In the genomic region with DNA sequence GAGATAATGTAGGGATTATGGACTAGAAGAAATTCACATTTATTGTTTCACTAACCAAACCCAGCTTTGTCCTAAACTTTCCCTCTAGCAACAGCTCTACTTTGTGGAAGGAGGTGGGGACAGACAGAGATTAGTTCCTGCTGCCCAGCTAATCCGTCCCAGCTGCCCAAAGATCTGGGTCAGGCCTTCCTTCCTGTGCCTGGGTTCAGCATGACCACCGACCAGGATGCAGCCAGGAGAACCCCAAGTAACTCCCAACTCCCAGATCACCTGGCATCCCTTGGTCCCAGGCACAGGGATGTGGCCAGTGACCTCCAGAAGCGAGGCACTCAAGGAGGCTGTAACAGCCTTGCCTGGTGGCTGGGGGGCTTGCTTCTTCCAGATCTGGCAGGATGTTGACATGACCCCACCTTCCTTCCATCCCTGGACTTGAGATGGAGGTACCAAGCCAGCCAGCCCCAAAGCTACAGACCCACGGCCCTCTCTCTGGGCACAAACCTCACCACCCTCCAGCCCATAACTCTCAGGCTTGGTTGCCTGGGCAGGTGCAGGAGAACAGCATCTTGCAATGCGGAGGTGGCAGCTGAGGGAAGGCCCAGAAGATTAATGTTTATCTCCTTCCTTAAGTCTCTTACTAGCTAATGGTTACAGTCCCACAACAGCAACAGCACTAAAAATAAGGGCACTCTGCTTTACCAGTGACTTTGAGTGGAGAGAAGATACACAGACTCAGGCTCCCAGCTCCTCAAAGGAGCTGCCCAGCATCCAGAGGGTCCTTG, we compare ENCODE assay signal across 15 cellular contexts. TPM values are rescaled to one million over a fixed set of nuclear protein-coding genes. Genes with fewer than 3 reads are reported as not detected.
DNase-seq lines count a peak whose midpoint lies in the region; ATAC-seq lines count a peak whose summit lies in the region.
"Had no signal": no experiment of that assay in that cellular context is flagged by ENCODE, and none has a peak within 500 bp of the region (broad histone marks: within the 10 kb centered on the region; RNA-seq: fewer than 3 reads in every experiment).

No MANE protein-coding gene starts in this region.

- peak overlapping the region in 3 of 7 donors; percentile 13 to 32 (median 19) for H3K4me3 Mint-ChIP-seq in CD8-positive, alpha-beta memory T cell
- H3K4me3 Mint-ChIP-seq in T-cell: peak overlapping the region in 2 of 3 donors; percentile 36 to 89
- H3K4me3 Mint-ChIP-seq in stimulated activated memory B cell treated with anti-CD40 and anti-IgM and Interleukin-4, amounts not matched to agents 10 μg/mL and 1 μg/mL and 100 μg/mL, for 72 hours: no peak overlapping the region
- H3K4me3 Mint-ChIP-seq: activated naive CD8-positive, alpha-beta T cell treated with anti-CD3 and anti-CD28 coated beads for 36 hours had no signal

- WGBS in esophagus, 2 donors: 72 to 78% methylated on average over 5 of the region's 5 CpGs

- no peaks in the 10 kb centered on the region for H3K9me3 Mint-ChIP-seq in CD8-positive, alpha-beta memory T cell
- no peaks in the 10 kb centered on the region for H3K9me3 Mint-ChIP-seq in T-cell
- H3K9me3 Mint-ChIP-seq in stimulated activated memory B cell treated with anti-CD40 and anti-IgM and Interleukin-4, amounts not matched to agents 10 μg/mL and 1 μg/mL and 100 μg/mL, for 72 hours: no peaks in the 10 kb centered on the region
- H3K9me3 Mint-ChIP-seq: activated naive CD8-positive, alpha-beta T cell treated with anti-CD3 and anti-CD28 coated beads for 36 hours had no signal

- H3K27me3 Mint-ChIP-seq in CD8-positive, alpha-beta memory T cell: no peaks in the 10 kb centered on the region
- no peaks in the 10 kb centered on the region for H3K27me3 Mint-ChIP-seq in T-cell
- no peaks in the 10 kb centered on the region for H3K27me3 Mint-ChIP-seq in stimulated activated memory B cell treated with anti-CD40 and anti-IgM and Interleukin-4, amounts not matched to agents 10 μg/mL and 1 μg/mL and 100 μg/mL, for 72 hours
- H3K27me3 Mint-ChIP-seq: activated naive CD8-positive, alpha-beta T cell treated with anti-CD3 and anti-CD28 coated beads for 36 hours had no signal

- H3K36me3 Mint-ChIP-seq in CD8-positive, alpha-beta memory T cell: peaks cover 4 to 64% (median 10%) of the 10 kb centered on the region in 3 donors
- peaks cover 17% of the 10 kb centered on the region for H3K36me3 Mint-ChIP-seq in T-cell
- H3K36me3 Mint-ChIP-seq in stimulated activated memory B cell treated with anti-CD40 and anti-IgM and Interleukin-4, amounts not matched to agents 10 μg/mL and 1 μg/mL and 100 μg/mL, for 72 hours: peaks cover 20% of the 10 kb centered on the region

- peaks cover 23% of the 10 kb centered on the region for H3K36me3 ChIP-seq in CD8-positive, alpha-beta memory T cell (ENCODE audit: insufficient read depth, low read length)
- H3K36me3 ChIP-seq in esophagus (ENCODE audit: control insufficient read depth in 2 of 2, insufficient read depth in 2 of 2, low read length in 1 of 2): peaks cover 4 to 46% of the 10 kb centered on the region in 2 donors

- peak overlapping the region; percentile 63 to 99 (median 87) for H3K27ac Mint-ChIP-seq in CD8-positive, alpha-beta memory T cell
- peak overlapping the region; percentile 97 to 98 for H3K27ac Mint-ChIP-seq in T-cell
- peak overlapping the region; percentile 93 for H3K27ac Mint-ChIP-seq in stimulated activated memory B cell treated with anti-CD40 and anti-IgM and Interleukin-4, amounts not matched to agents 10 μg/mL and 1 μg/mL and 100 μg/mL, for 72 hours
- H3K27ac Mint-ChIP-seq: activated naive CD8-positive, alpha-beta T cell treated with anti-CD3 and anti-CD28 coated beads for 36 hours had no signal

- H3K4me3 ChIP-seq in CD8-positive, alpha-beta memory T cell (ENCODE audit: low read length): no peak overlapping the region
- no peak overlapping the region for H3K4me3 ChIP-seq in esophagus (ENCODE audit: low read depth in 1 of 2, low read length in 2 of 2)
- H3K4me3 ChIP-seq: SJSA1 had no signal

- peaks cover 79 to 94% (median 84%) of the 10 kb centered on the region in 3 donors for H3K4me1 Mint-ChIP-seq in CD8-positive, alpha-beta memory T cell
- H3K4me1 Mint-ChIP-seq in T-cell: peaks cover 76 to 94% (median 91%) of the 10 kb centered on the region in 3 donors
- peaks cover 63% of the 10 kb centered on the region for H3K4me1 Mint-ChIP-seq in stimulated activated memory B cell treated with anti-CD40 and anti-IgM and Interleukin-4, amounts not matched to agents 10 μg/mL and 1 μg/mL and 100 μg/mL, for 72 hours

- H3K27ac ChIP-seq in CD8-positive, alpha-beta memory T cell (ENCODE audit: low read depth, low read length): no peak overlapping the region
- H3K27ac ChIP-seq in esophagus (ENCODE audit: low read depth in 2 of 2, low read length in 1 of 2): peak overlapping the region; percentile 30 to 43
- H3K27ac ChIP-seq: SJSA1 had no signal

- H3K9me3 ChIP-seq in CD8-positive, alpha-beta memory T cell (ENCODE audit: low read length): no peaks in the 10 kb centered on the region
- no peaks in the 10 kb centered on the region for H3K9me3 ChIP-seq in esophagus (ENCODE audit: control insufficient read depth in 2 of 2, insufficient read depth in 1 of 2, low read depth in 1 of 2, low read length in 1 of 2)
- H3K9me3 ChIP-seq: SJSA1 had no signal

- H3K4me1 ChIP-seq in CD8-positive, alpha-beta memory T cell (ENCODE audit: insufficient read depth, low read length): peaks cover 86% of the 10 kb centered on the region
- peaks cover 5 to 19% of the 10 kb centered on the region in 2 donors for H3K4me1 ChIP-seq in esophagus (ENCODE audit: control insufficient read depth in 2 of 2, insufficient read depth in 2 of 2, low read length in 1 of 2)
- H3K4me1 ChIP-seq: SJSA1 had no signal

- ATAC-seq in T-cell (replicated peaks in 1 of 4): no peak
- no peak for ATAC-seq in stimulated activated memory B cell treated with anti-CD40 and anti-IgM and Interleukin-4, amounts not matched to agents 10 μg/mL and 1 μg/mL and 100 μg/mL, for 72 hours

- H3K27me3 ChIP-seq in CD8-positive, alpha-beta memory T cell (ENCODE audit: insufficient read depth, low read length, poor library complexity, severe bottlenecking): no peaks in the 10 kb centered on the region
- H3K27me3 ChIP-seq in esophagus (ENCODE audit: control insufficient read depth in 1 of 2, insufficient read depth in 2 of 2, low read length in 2 of 2): no peaks in the 10 kb centered on the region
- H3K27me3 ChIP-seq: SJSA1 had no signal

- CTCF ChIA-PET in CD8-positive, alpha-beta memory T cell (lab: Charles Lee): interaction anchor here (1.2 to 16.5 kb wide), 7 partner anchors 8 to 77 kb away, joined by 4 to 201 read pairs (median 11); partner anchors contain the start of gene CAMK2G
- CTCF ChIA-PET in T-cell (lab: Charles Lee): interaction anchor here (0.6 to 2.8 kb wide), 5 partner anchors 10 to 100 kb away, joined by 3 to 21 read pairs (median 3); no protein-coding TSS in a partner anchor

- POLR2A ChIA-PET in CD8-positive, alpha-beta memory T cell (lab: Charles Lee): interaction anchor here (0.9 to 1.5 kb wide), 2 partner anchors 11 to 12 kb away, joined by 3 to 6 read pairs; partner anchors contain the start of gene CAMK2G
- POLR2A ChIA-PET in T-cell (lab: Charles Lee): no interaction called here

- no peak for DNase-seq in CD8-positive, alpha-beta memory T cell
- DNase-seq in T-cell (no peak), NCI-H345 treated with DMSO at 0.1 percent for 48 hours (lab: John Stamatoyannopoulos, UW; ENCODE audit: unreplicated experiment) (no peak), activated gamma-delta T cell treated with Interleukin-2 at 50 U/mL for 16 hours (no peak)
- DNase-seq in effector CD8-positive, alpha-beta T cell (lab: John Stamatoyannopoulos, UW): no peak
- DNase-seq: activated naive CD8-positive, alpha-beta T cell treated with anti-CD3 and anti-CD28 coated beads for 36 hours; caudate nucleus; COR-L47; KG1; mesendoderm; NCI-H446 treated with DMSO at 0.1 percent for 48 hours; nucleus accumbens had no signal

RNA-seq across cellular contexts. Expression of gene CAMK2G, which starts 11.1 kb away (rescaled TPM):
- total RNA-seq in CD8-positive, alpha-beta memory T cell: 10 to 100 TPM; 17.3 to 17.5 TPM
- 8.1 TPM for polyA plus RNA-seq in CD8-positive, alpha-beta memory T cell
- 10 to 100 TPM; 50.6 to 59.9 (median 55.5) TPM for total RNA-seq in T-cell
- 10 to 100 TPM; 16.1 to 25.3 TPM for polyA plus RNA-seq in esophagus

RNA-seq across cellular contexts. Expression of gene PLAU, which starts 47.7 kb away (rescaled TPM):
- total RNA-seq in CD8-positive, alpha-beta memory T cell: 1 to 10 TPM; 1.2 to 1.6 TPM
- not detected for polyA plus RNA-seq in CD8-positive, alpha-beta memory T cell
- total RNA-seq in T-cell: 1 to 10 TPM in 2 of 5 donors, under 1 TPM in 1, not detected in 2; 0.63 to 1.1 (median 1.1) TPM
- polyA plus RNA-seq in esophagus: 10 to 100 TPM in 1 of 2 donors, 1 to 10 TPM in 1; 7.0 to 13.7 TPM

RNA-seq across cellular contexts. Expression of gene NDST2, which starts 51.8 kb away (rescaled TPM):
- total RNA-seq in CD8-positive, alpha-beta memory T cell: 10 to 100 TPM; 39.8 to 43.9 TPM
- polyA plus RNA-seq in CD8-positive, alpha-beta memory T cell: 25.3 TPM
- 100 to 1,000 TPM in 4 of 5 donors, 10 to 100 TPM in 1; 96.1 to 119 (median 110) TPM for total RNA-seq in T-cell
- 10 to 100 TPM; 13.5 to 14.9 TPM for polyA plus RNA-seq in esophagus
